ENCODE assay signal across 17 cellular contexts in the genomic region with DNA sequence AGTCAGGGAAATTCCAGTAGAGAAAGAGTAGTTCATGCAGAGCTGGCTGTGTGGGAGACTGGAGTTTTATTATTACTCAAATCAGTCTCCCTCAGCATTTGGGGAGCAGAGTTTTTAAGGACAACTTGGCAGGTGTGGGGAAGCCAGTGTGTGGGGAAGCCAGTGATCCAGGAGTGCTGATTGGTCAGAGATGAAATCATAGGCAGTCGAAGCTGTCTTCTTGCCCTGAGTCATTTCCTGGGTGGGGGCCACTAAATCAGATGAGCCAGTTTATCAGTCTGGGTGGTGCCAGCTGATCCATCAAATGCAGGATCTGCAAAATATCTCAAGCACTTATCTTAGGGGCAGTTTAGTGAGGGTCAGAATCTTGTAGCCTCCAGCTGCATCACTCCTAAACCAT.
DNase-seq lines count a peak whose midpoint lies in the region; ATAC-seq and TF ChIP-seq lines count a peak whose summit lies in the region.
"Had no signal": no experiment of that assay in that cellular context is flagged by ENCODE, and none has a peak within 500 bp of the region (broad histone marks: within the 10 kb centered on the region; RNA-seq: fewer than 3 reads in every experiment).

No MANE protein-coding gene starts in this region.

- no peak overlapping the region for H3K4me3 ChIP-seq in GM23338
- H3K4me3 ChIP-seq in KMS-11 (IDR thresholded peaks at IDR 0.05; ENCODE audit: insufficient read depth, low read depth, low read length): no peak overlapping the region
- H3K4me3 ChIP-seq in epithelial cell of esophagus (ENCODE audit: low read length): no peak overlapping the region
- H3K4me3 ChIP-seq: GM12878 had no signal

- intact Hi-C loops in activated naive CD4-positive, alpha-beta T cell treated with anti-CD3 and anti-CD28 coated beads for 36 hours (cut with micrococcal nuclease): no loop called here

- H4K20me1 ChIP-seq in GM23338 (replicated peaks; ENCODE audit: insufficient read depth) (no peaks in the 10 kb centered on the region), KMS-11 (ENCODE audit: insufficient read depth) (no peaks in the 10 kb centered on the region)

- no peak overlapping the region for H3K4me3 Mint-ChIP-seq in activated naive CD4-positive, alpha-beta T cell treated with anti-CD3 and anti-CD28 coated beads for 36 hours
- no peak overlapping the region for H3K4me3 Mint-ChIP-seq in GM23338
- H3K4me3 Mint-ChIP-seq: B cell; CD4-positive, alpha-beta T cell; HFFc6 had no signal

- H3K4me2 ChIP-seq in GM23338 (no peak overlapping the region), KMS-11 (peak overlapping the region; percentile 62)

- ATAC-seq in GM23338 (no peak), HG03378 (IDR thresholded peaks at IDR 0.05; ENCODE audit: unreplicated experiment) (no peak)
- ATAC-seq: GM12878 had no signal

- H3K9ac ChIP-seq in KMS-11: peak overlapping the region; percentile 14; the same call in 1 of the 2 replicates

- H2AFZ ChIP-seq in GM23338 (no peak overlapping the region), KMS-11 (ENCODE audit: low read depth) (peak overlapping the region; percentile 35; the same call in 1 of the 2 replicates)

- no peaks in the 10 kb centered on the region for H3K36me3 ChIP-seq in GM23338 (ENCODE audit: insufficient read depth)
- no peaks in the 10 kb centered on the region for H3K36me3 ChIP-seq in KMS-11 (ENCODE audit: insufficient read depth)

- H3K9me2 ChIP-seq in GM23338 (ENCODE audit: insufficient read depth): no peaks in the 10 kb centered on the region

- H3K27ac Mint-ChIP-seq in activated naive CD4-positive, alpha-beta T cell treated with anti-CD3 and anti-CD28 coated beads for 36 hours: no peak overlapping the region
- H3K27ac Mint-ChIP-seq in GM23338: 0 out of 2 replicates have a peak overlapping the region, but pooled peaks have one; percentile 2
- H3K27ac Mint-ChIP-seq: B cell; CD4-positive, alpha-beta T cell; HFFc6 had no signal

- no peaks in the 10 kb centered on the region for H3K79me2 ChIP-seq in GM23338 (replicated peaks; ENCODE audit: insufficient read depth)
- H3K79me2 ChIP-seq in KMS-11 (ENCODE audit: insufficient read depth, low read depth): no peaks in the 10 kb centered on the region

- H3K27ac ChIP-seq in GM23338 (ENCODE audit: low read depth) (no peak overlapping the region), KMS-11 (peak overlapping the region; percentile 79)
- H3K27ac ChIP-seq: HL-60 had no signal

- no peaks in the 10 kb centered on the region for H3K27me3 Mint-ChIP-seq in activated naive CD4-positive, alpha-beta T cell treated with anti-CD3 and anti-CD28 coated beads for 36 hours (ENCODE audit: low read depth)
- H3K27me3 Mint-ChIP-seq in GM23338 (ENCODE audit: insufficient read depth, low read depth, poor library complexity): no peaks in the 10 kb centered on the region
- H3K27me3 Mint-ChIP-seq: B cell; CD4-positive, alpha-beta T cell had no signal

- no peaks in the 10 kb centered on the region for H3K9me3 Mint-ChIP-seq in activated naive CD4-positive, alpha-beta T cell treated with anti-CD3 and anti-CD28 coated beads for 36 hours
- H3K9me3 Mint-ChIP-seq in GM23338: peaks cover 5% of the 10 kb centered on the region; the same call in 1 of the 3 replicates
- H3K9me3 Mint-ChIP-seq: CD4-positive, alpha-beta T cell had no signal

- TF ChIP-seq CTCF in GM23338 (conservative IDR thresholded peaks at IDR 0.05; ENCODE audit: low read depth in 2 of 2): no peak
- no peak for TF ChIP-seq CTCF in KMS-11 (conservative IDR thresholded peaks at IDR 0.05; ENCODE audit: low read depth, low read length)
- no peak for TF ChIP-seq CTCF in epithelial cell of esophagus (IDR thresholded peaks at IDR 0.05; ENCODE audit: insufficient read depth, low read depth, low read length, missing control alignments)

- DNase-seq in activated naive CD4-positive, alpha-beta T cell treated with anti-CD3 and anti-CD28 coated beads for 36 hours: peak; percentile 5
- no peak for DNase-seq in activated naive CD4-positive, alpha-beta T cell (lab: John Stamatoyannopoulos, UW)
- DNase-seq in GM23338 (ENCODE audit: low spot score) (no peak), epithelial cell of esophagus (ENCODE audit: low read depth) (peak; percentile 14), nucleus accumbens (lab: John Stamatoyannopoulos, UW) (no peak)
- DNase-seq: C1 segment of cervical spinal cord; Calu3; CD4-positive, alpha-beta T cell; DMS 273 treated with DMSO at 0.1 percent for 48 hours; DMS79; HCEC 1CT; HFFc6 had no signal

- H3K36me3 Mint-ChIP-seq in activated naive CD4-positive, alpha-beta T cell treated with anti-CD3 and anti-CD28 coated beads for 36 hours (ENCODE audit: low read depth): no peaks in the 10 kb centered on the region
- no peaks in the 10 kb centered on the region for H3K36me3 Mint-ChIP-seq in GM23338 (ENCODE audit: low read depth)

- H3K4me1 ChIP-seq in GM23338 (ENCODE audit: insufficient read depth): no peaks in the 10 kb centered on the region; the same call in 1 of the 2 replicates
- H3K4me1 ChIP-seq in KMS-11 (ENCODE audit: low read depth, poor library complexity, severe bottlenecking): peaks cover 61% of the 10 kb centered on the region

- H3K27me3 ChIP-seq in GM23338 (ENCODE audit: insufficient read depth) (no peaks in the 10 kb centered on the region), KMS-11 (ENCODE audit: insufficient read depth, low read depth) (no peaks in the 10 kb centered on the region)

- CTCF ChIA-PET in activated naive CD4-positive, alpha-beta T cell treated with anti-CD3 and anti-CD28 coated beads for 36 hours (lab: Charles Lee): no interaction called here

- H3K4me1 Mint-ChIP-seq in activated naive CD4-positive, alpha-beta T cell treated with anti-CD3 and anti-CD28 coated beads for 36 hours (ENCODE audit: low read depth): peaks cover 6% of the 10 kb centered on the region
- H3K4me1 Mint-ChIP-seq in GM23338: peaks cover 9% of the 10 kb centered on the region
- H3K4me1 Mint-ChIP-seq: B cell had no signal

- no peaks in the 10 kb centered on the region for H3F3A ChIP-seq in GM23338 (replicated peaks; ENCODE audit: low read depth)

TF ChIP-seq in GM23338, 12 proteins besides CTCF, POLR2A, EP300 and RAD21 (continues in another document):
- TF ChIP-seq, protein P1, sequence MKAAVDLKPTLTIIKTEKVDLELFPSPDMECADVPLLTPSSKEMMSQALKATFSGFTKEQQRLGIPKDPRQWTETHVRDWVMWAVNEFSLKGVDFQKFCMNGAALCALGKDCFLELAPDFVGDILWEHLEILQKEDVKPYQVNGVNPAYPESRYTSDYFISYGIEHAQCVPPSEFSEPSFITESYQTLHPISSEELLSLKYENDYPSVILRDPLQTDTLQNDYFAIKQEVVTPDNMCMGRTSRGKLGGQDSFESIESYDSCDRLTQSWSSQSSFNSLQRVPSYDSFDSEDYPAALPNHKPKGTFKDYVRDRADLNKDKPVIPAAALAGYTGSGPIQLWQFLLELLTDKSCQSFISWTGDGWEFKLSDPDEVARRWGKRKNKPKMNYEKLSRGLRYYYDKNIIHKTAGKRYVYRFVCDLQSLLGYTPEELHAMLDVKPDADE (IDR thresholded peaks at IDR 0.05): no peak
- no peak for TF ChIP-seq NANOG (IDR thresholded peaks at IDR 0.05; ENCODE audit: borderline replicate concordance)
- TF ChIP-seq ZNF114 (CRISPR knock-in tag; IDR thresholded peaks at IDR 0.05): no peak
- TF ChIP-seq POLR2AphosphoS5 (IDR thresholded peaks at IDR 0.05; ENCODE audit: low read depth): no peak

Comparison
In these comparisons a context has a peak if more than half of its experiments do, and no peak if none do; other contexts are left out.
1. DNase-seq: peak in activated naive CD4-positive, alpha-beta T cell treated with anti-CD3 and anti-CD28 coated beads for 36 hours (single experiment) and epithelial cell of esophagus (single experiment); none in activated naive CD4-positive, alpha-beta T cell (0 of 4), GM23338 (single experiment) and nucleus accumbens (0 of 56).